1 cellular context compared by ENCODE assay signal in the genomic region with DNA sequence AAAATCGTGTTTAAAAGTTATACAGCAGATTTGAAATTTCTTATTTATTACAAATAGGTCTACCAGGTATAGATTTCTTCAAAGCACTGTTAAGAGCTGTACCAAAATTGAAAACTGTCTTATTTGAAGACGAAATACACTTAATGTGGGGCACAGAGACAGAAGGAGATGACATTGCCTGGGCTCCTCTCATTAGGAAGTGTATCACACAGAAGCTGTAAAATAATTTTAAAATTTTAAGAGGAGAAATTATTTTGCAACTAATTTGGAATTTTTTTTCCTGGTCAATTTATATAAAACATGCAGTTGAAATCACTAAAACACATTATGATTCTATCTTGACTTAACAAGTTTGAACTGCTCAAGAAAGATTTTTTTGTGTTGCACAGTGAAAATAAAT.
TF ChIP-seq lines count a peak whose summit lies in the region.

No MANE protein-coding gene starts in this region.

TF ChIP-seq in GM23338, 12 proteins besides CTCF, POLR2A, EP300 and RAD21 (continued from another document):
- TF ChIP-seq, protein P1, sequence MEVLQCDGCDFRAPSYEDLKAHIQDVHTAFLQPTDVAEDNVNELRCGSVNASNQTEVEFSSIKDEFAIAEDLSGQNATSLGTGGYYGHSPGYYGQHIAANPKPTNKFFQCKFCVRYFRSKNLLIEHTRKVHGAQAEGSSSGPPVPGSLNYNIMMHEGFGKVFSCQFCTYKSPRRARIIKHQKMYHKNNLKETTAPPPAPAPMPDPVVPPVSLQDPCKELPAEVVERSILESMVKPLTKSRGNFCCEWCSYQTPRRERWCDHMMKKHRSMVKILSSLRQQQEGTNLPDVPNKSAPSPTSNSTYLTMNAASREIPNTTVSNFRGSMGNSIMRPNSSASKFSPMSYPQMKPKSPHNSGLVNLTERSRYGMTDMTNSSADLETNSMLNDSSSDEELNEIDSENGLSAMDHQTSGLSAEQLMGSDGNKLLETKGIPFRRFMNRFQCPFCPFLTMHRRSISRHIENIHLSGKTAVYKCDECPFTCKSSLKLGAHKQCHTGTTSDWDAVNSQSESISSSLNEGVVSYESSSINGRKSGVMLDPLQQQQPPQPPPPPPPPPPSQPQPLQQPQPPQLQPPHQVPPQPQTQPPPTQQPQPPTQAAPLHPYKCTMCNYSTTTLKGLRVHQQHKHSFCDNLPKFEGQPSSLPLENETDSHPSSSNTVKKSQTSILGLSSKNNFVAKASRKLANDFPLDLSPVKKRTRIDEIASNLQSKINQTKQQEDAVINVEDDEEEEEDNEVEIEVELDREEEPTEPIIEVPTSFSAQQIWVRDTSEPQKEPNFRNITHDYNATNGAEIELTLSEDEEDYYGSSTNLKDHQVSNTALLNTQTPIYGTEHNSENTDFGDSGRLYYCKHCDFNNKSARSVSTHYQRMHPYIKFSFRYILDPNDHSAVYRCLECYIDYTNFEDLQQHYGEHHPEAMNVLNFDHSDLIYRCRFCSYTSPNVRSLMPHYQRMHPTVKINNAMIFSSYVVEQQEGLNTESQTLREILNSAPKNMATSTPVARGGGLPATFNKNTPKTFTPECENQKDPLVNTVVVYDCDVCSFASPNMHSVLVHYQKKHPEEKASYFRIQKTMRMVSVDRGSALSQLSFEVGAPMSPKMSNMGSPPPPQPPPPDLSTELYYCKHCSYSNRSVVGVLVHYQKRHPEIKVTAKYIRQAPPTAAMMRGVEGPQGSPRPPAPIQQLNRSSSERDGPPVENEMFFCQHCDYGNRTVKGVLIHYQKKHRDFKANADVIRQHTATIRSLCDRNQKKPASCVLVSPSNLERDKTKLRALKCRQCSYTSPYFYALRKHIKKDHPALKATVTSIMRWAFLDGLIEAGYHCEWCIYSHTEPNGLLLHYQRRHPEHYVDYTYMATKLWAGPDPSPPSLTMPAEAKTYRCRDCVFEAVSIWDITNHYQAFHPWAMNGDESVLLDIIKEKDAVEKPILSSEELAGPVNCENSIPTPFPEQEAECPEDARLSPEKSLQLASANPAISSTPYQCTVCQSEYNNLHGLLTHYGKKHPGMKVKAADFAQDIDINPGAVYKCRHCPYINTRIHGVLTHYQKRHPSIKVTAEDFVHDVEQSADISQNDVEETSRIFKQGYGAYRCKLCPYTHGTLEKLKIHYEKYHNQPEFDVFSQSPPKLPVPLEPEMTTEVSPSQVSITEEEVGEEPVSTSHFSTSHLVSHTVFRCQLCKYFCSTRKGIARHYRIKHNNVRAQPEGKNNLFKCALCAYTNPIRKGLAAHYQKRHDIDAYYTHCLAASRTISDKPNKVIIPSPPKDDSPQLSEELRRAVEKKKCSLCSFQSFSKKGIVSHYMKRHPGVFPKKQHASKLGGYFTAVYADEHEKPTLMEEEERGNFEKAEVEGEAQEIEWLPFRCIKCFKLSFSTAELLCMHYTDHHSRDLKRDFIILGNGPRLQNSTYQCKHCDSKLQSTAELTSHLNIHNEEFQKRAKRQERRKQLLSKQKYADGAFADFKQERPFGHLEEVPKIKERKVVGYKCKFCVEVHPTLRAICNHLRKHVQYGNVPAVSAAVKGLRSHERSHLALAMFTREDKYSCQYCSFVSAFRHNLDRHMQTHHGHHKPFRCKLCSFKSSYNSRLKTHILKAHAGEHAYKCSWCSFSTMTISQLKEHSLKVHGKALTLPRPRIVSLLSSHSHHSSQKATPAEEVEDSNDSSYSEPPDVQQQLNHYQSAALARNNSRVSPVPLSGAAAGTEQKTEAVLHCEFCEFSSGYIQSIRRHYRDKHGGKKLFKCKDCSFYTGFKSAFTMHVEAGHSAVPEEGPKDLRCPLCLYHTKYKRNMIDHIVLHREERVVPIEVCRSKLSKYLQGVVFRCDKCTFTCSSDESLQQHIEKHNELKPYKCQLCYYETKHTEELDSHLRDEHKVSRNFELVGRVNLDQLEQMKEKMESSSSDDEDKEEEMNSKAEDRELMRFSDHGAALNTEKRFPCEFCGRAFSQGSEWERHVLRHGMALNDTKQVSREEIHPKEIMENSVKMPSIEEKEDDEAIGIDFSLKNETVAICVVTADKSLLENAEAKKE (CRISPR knock-in tag; IDR thresholded peaks at IDR 0.05): no peak
